In the genomic region with DNA sequence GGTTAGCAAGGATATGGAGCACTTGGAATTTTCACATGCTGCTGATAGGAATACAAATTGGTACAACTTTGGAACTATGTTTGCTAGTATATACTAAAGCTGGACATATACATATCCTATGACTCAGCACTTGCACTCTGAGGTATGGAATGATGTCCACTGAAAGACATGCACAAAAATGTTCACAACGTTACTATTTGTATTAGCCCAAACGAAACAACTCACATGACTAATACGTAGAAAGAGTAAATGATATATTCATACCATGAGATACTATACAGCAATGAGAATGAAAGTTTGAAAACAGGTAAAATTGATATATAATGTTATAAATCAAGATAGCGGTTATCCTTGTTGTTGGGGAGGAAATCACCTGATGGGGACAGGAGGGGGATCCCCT, we compare ENCODE assay signal across 11 cellular contexts. TPM values are rescaled to one million over a fixed set of nuclear protein-coding genes. Genes with fewer than 3 reads are reported as not detected.
DNase-seq lines count a peak whose midpoint lies in the region; ATAC-seq and TF ChIP-seq lines count a peak whose summit lies in the region.
"Had no signal": no experiment of that assay in that cellular context is flagged by ENCODE, and none has a peak within 500 bp of the region (broad histone marks: within the 10 kb centered on the region; RNA-seq: fewer than 3 reads in every experiment).

No MANE protein-coding gene starts in this region.

- CTCF ChIA-PET in activated CD4-positive, alpha-beta T cell treated with anti-CD3 and anti-CD28 coated beads for 36 hours (lab: Charles Lee): no interaction called here

- ATAC-seq in activated CD4-positive, alpha-beta T cell treated with anti-CD3 and anti-CD28 coated beads for 36 hours: peak; percentile 34

- no peaks in the 10 kb centered on the region for H3K36me3 Mint-ChIP-seq in activated CD4-positive, alpha-beta T cell treated with anti-CD3 and anti-CD28 coated beads for 36 hours (ENCODE audit: low read depth)
- H3K36me3 Mint-ChIP-seq in HFFc6 (ENCODE audit: low read depth): no peaks in the 10 kb centered on the region

- H3K4me3 Mint-ChIP-seq in activated CD4-positive, alpha-beta T cell treated with anti-CD3 and anti-CD28 coated beads for 36 hours: no peak overlapping the region
- peak overlapping the region; percentile 10; the same call in 1 of the 2 replicates for H3K4me3 Mint-ChIP-seq in HFFc6
- H3K4me3 Mint-ChIP-seq: central memory CD8-positive, alpha-beta T cell had no signal

- intact Hi-C loops in activated CD4-positive, alpha-beta T cell treated with anti-CD3 and anti-CD28 coated beads for 36 hours (cut with DNase I, micrococcal nuclease): no loop called here

- no peaks in the 10 kb centered on the region for H3K9me3 Mint-ChIP-seq in activated CD4-positive, alpha-beta T cell treated with anti-CD3 and anti-CD28 coated beads for 36 hours (ENCODE audit: low read depth)
- no peaks in the 10 kb centered on the region for H3K9me3 Mint-ChIP-seq in HFFc6
- H3K9me3 Mint-ChIP-seq: central memory CD8-positive, alpha-beta T cell had no signal

- POLR2A ChIA-PET in activated CD4-positive, alpha-beta T cell treated with anti-CD3 and anti-CD28 coated beads for 36 hours (lab: Charles Lee): no interaction called here

- H3K4me1 Mint-ChIP-seq in activated CD4-positive, alpha-beta T cell treated with anti-CD3 and anti-CD28 coated beads for 36 hours: peaks cover 36% of the 10 kb centered on the region
- H3K4me1 Mint-ChIP-seq in HFFc6 (ENCODE audit: low read depth): peaks cover 26% of the 10 kb centered on the region

- no peak for TF ChIP-seq CTCF in HFFc6 (IDR thresholded peaks at IDR 0.05)
- no peak for TF ChIP-seq CTCF in GM13976 (IDR thresholded peaks at IDR 0.05; ENCODE audit: borderline replicate concordance, control extremely low read depth, extremely low read depth, insufficient read depth, missing control alignments)

- in situ Hi-C loops in GM13976 (cut with MboI; ENCODE audit: low sequenced_read_pairs, unreplicated experiment): no loop called here

- no peaks in the 10 kb centered on the region for H3K27me3 Mint-ChIP-seq in activated CD4-positive, alpha-beta T cell treated with anti-CD3 and anti-CD28 coated beads for 36 hours
- H3K27me3 Mint-ChIP-seq in HFFc6 (ENCODE audit: insufficient read depth): no peaks in the 10 kb centered on the region
- H3K27me3 Mint-ChIP-seq: central memory CD8-positive, alpha-beta T cell had no signal

- no peak overlapping the region for H3K27ac Mint-ChIP-seq in activated CD4-positive, alpha-beta T cell treated with anti-CD3 and anti-CD28 coated beads for 36 hours
- no peak overlapping the region; the same call in 1 of the 2 replicates for H3K27ac Mint-ChIP-seq in HFFc6

- no peak for DNase-seq in activated CD4-positive, alpha-beta T cell treated with anti-CD3 and anti-CD28 coated beads for 36 hours
- no peak for DNase-seq in activated CD4-positive, alpha-beta T cell treated with anti-CD3 and anti-CD28 coated beads for 1 hour
- DNase-seq in HFFc6: peak; percentile 16
- DNase-seq in HS-5 (ENCODE audit: low read depth): peak; percentile 41
- DNase-seq in non-pigmented ciliary epithelial cell (ENCODE audit: low read depth): peak; percentile 36
- no peak for DNase-seq in NCI-H446 (lab: John Stamatoyannopoulos, UW)
- no peak for DNase-seq in SKM-1 treated with dmso at 0.1 percent for 144 hours (lab: John Stamatoyannopoulos, UW; ENCODE audit: unreplicated experiment)
- no peak for DNase-seq in GM13976 (ENCODE audit: low spot score)
- DNase-seq: DMS 273 treated with DMSO at 0.1 percent for 48 hours, NCI-H774 had no signal

RNA-seq across cellular contexts. Expression of gene CDC42SE2, which starts 45.5 kb away (rescaled TPM):
- total RNA-seq in activated CD4-positive, alpha-beta T cell treated with anti-CD3 and anti-CD28 coated beads for 36 hours: 10 to 100 TPM; 68.3 to 99.6 TPM
- total RNA-seq in HFFc6 (2021; fragmentation: NEBNext Ultra II Directional; extraction: Animal tissue kit (Norgen Biotek cat#: 25700)): 10 to 100 TPM; 14.2 to 18.0 (median 16.4) TPM

RNA-seq across cellular contexts. Expression of gene LYRM7, which starts 47.6 kb away (rescaled TPM):
- 10 to 100 TPM; 16.0 to 20.7 TPM for total RNA-seq in activated CD4-positive, alpha-beta T cell treated with anti-CD3 and anti-CD28 coated beads for 36 hours
- total RNA-seq in HFFc6 (2021; fragmentation: NEBNext Ultra II Directional; extraction: Animal tissue kit (Norgen Biotek cat#: 25700)): 10 to 100 TPM in 3 of 6 experiments, 1 to 10 TPM in 3; 8.1 to 10.9 (median 9.9) TPM

RNA-seq across cellular contexts. Expression of gene HINT1, which starts 53.3 kb away (rescaled TPM):
- 100 to 1,000 TPM; 298 to 312 TPM for total RNA-seq in activated CD4-positive, alpha-beta T cell treated with anti-CD3 and anti-CD28 coated beads for 36 hours
- 100 to 1,000 TPM; 231 to 251 (median 241) TPM for total RNA-seq in HFFc6 (2021; fragmentation: NEBNext Ultra II Directional; extraction: Animal tissue kit (Norgen Biotek cat#: 25700))

Comparison
In these comparisons a context has a peak if more than half of its experiments do, and no peak if none do; other contexts are left out.
1. DNase-seq: peak in HFFc6 (single experiment), HS-5 (single experiment) and non-pigmented ciliary epithelial cell (single experiment); none in activated CD4-positive, alpha-beta T cell treated with anti-CD3 and anti-CD28 coated beads for 36 hours (single experiment), activated CD4-positive, alpha-beta T cell treated with anti-CD3 and anti-CD28 coated beads for 1 hour (single experiment), NCI-H446 (0 of 2), SKM-1 treated with dmso at 0.1 percent for 144 hours (single experiment) and GM13976 (single experiment).